In genomic region chr13:40981949-40982348, GRCh38 we compare ENCODE assay signal across 11 cellular contexts. TPM values are rescaled to one million over a fixed set of nuclear protein-coding genes. Genes with fewer than 3 reads are reported as not detected.
DNase-seq lines count a peak whose midpoint lies in the region; FAIRE-seq and TF ChIP-seq lines count a peak whose summit lies in the region.
"Had no signal": no experiment of that assay in that cellular context is flagged by ENCODE, and none has a peak within 500 bp of the region (broad histone marks: within the 10 kb centered on the region; RNA-seq: fewer than 3 reads in every experiment).

No MANE protein-coding gene starts in this region.

- H3K27ac ChIP-seq in Peyer's patch, result peak overlapping the region; percentile 73 to 83 (median 78)
- H3K27ac ChIP-seq in endothelial cell of umbilical vein (ENCODE audit: insufficient read depth, low read depth, low read length), result peak overlapping the region; percentile 99
- H3K27ac ChIP-seq in skeletal muscle tissue (ENCODE audit: low read depth, low read length), result peak overlapping the region; percentile 68

- TF ChIP-seq POLR2A in Peyer's patch (IDR thresholded peaks at IDR 0.05), result no peak
- TF ChIP-seq POLR2A in endothelial cell of umbilical vein (IDR thresholded peaks at IDR 0.05; ENCODE audit: low read depth, low read length), result no peak

- intact Hi-C loops in endothelial cell of umbilical vein (cut with micrococcal nuclease), result loop anchor here (2.0 to 10.0 kb wide), 2 partner anchors 37 to 153 kb away; partner anchors contain the start of genes ELF1 and KBTBD6

- H3K79me2 ChIP-seq in endothelial cell of umbilical vein (ENCODE audit: control insufficient read depth, insufficient read depth, low read length), result peaks cover 83% of the 10 kb centered on the region

- no peaks in the 10 kb centered on the region for H4K20me1 ChIP-seq in endothelial cell of umbilical vein (replicated peaks; ENCODE audit: control insufficient read depth, extremely low read depth, insufficient read depth, low read length)

- peaks cover 0 to 9% (median 0%) of the 10 kb centered on the region in 3 donors for H3K36me3 ChIP-seq in Peyer's patch
- H3K36me3 ChIP-seq in endothelial cell of umbilical vein (ENCODE audit: control insufficient read depth in 2 of 2, extremely low read depth in 1 of 2, insufficient read depth in 2 of 2, low read length in 2 of 2), result no peaks in the 10 kb centered on the region
- H3K36me3 ChIP-seq in skeletal muscle tissue (ENCODE audit: control insufficient read depth in 3 of 3, insufficient read depth in 3 of 3, low read length in 3 of 3), result peaks cover 0 to 1% (median 0%) of the 10 kb centered on the region in 3 donors

- H3K4me2 ChIP-seq in endothelial cell of umbilical vein (ENCODE audit: insufficient read depth, low read length), result peak overlapping the region; percentile 100

- TF ChIP-seq CTCF in GM12865 (IDR thresholded peaks at IDR 0.05; ENCODE audit: insufficient read depth, low read depth, low read length, missing control alignments), result no peak
- no peak for TF ChIP-seq CTCF in Peyer's patch (IDR thresholded peaks at IDR 0.05)
- TF ChIP-seq CTCF in endothelial cell of umbilical vein (IDR thresholded peaks at IDR 0.05; ENCODE audit: extremely low read depth in 1 of 2, insufficient read depth in 1 of 2, low read depth in 1 of 2, low read length in 2 of 2), result no peak

- FAIRE-seq in endothelial cell of umbilical vein (lab: Jason Lieb, UNC) (no peak), RCC 7860 (lab: Jason Lieb, UNC) (no peak)

- no peaks in the 10 kb centered on the region for H3K27me3 ChIP-seq in Peyer's patch
- no peaks in the 10 kb centered on the region for H3K27me3 ChIP-seq in endothelial cell of umbilical vein (ENCODE audit: control insufficient read depth in 2 of 2, insufficient read depth in 2 of 2, low read length in 2 of 2)
- no peaks in the 10 kb centered on the region for H3K27me3 ChIP-seq in skeletal muscle tissue (ENCODE audit: control insufficient read depth in 3 of 3, insufficient read depth in 3 of 3, low read length in 3 of 3)

- no peak overlapping the region for H2AFZ ChIP-seq in endothelial cell of umbilical vein (ENCODE audit: low read depth, low read length)
- H2AFZ ChIP-seq: GM23248 had no signal

- CTCF ChIA-PET in endothelial cell of umbilical vein (lab: Charles Lee), result interaction anchor here (0.5 to 1.7 kb wide), 9 partner anchors 9 to 241 kb away, joined by 3 to 6 read pairs (median 3); no protein-coding TSS in a partner anchor

- DNase-seq in GM12865 (ENCODE audit: low read depth) (no peak), Peyer's patch (no peak), endothelial cell of umbilical vein (ENCODE audit: low read depth, low spot score) (peak; percentile 53), hippocampal formation (lab: John Stamatoyannopoulos, UW) (no peak), RCC 7860 (ENCODE audit: low spot score) (no peak), Ammon's horn (ENCODE audit: low spot score) (no peak), kidney tubule cell (ENCODE audit: low spot score) (no peak)
- DNase-seq: GM23248, NCI-H69 had no signal

- H3K9me3 ChIP-seq in Peyer's patch (no peaks in the 10 kb centered on the region), endothelial cell of umbilical vein (replicated peaks; ENCODE audit: control insufficient read depth, insufficient read depth, low read length) (no peaks in the 10 kb centered on the region), skeletal muscle tissue (ENCODE audit: control insufficient read depth in 3 of 3, low read length in 3 of 3) (no peaks in the 10 kb centered on the region)

- dilution Hi-C loops in endothelial cell of umbilical vein (cut with MboI; ENCODE audit: extremely low pct_ligation_motif_present, low sequenced_read_pairs), result no loop called here

- H3K4me3 ChIP-seq in GM12865 (ENCODE audit: low read depth, low read length) (peak overlapping the region; percentile 72), Peyer's patch (peak overlapping the region; percentile 20 to 36 (median 35)), endothelial cell of umbilical vein (replicated peaks in 1 of 3; ENCODE audit: insufficient read depth in 1 of 3, low read depth in 1 of 3, low read length in 3 of 3) (peak overlapping the region; percentile 51 to 97 (median 91)), skeletal muscle tissue (ENCODE audit: low read length in 3 of 3) (peak overlapping the region in 1 of 3 donors; percentile 53)
- H3K4me3 ChIP-seq: GM23248, lung had no signal

- no TSS peak for BruUV-seq in endothelial cell of umbilical vein (replicated peaks; lab: Mats Ljungman, UMichigan)

- POLR2A ChIA-PET in endothelial cell of umbilical vein (lab: Charles Lee), result interaction anchor here (1.1 kb wide), 1 partner anchor 79 kb away, joined by 3 read pairs; the partner anchor contains the start of gene WBP4

- H3K9ac ChIP-seq in endothelial cell of umbilical vein (replicated peaks; ENCODE audit: extremely low read depth, insufficient read depth, low read length) (peak overlapping the region; percentile 100), skeletal muscle tissue (ENCODE audit: low read depth in 1 of 3, low read length in 3 of 3) (peak overlapping the region in 1 of 3 donors; percentile 37)

- H3K9me1 ChIP-seq in endothelial cell of umbilical vein (replicated peaks; ENCODE audit: control insufficient read depth, extremely low read depth, insufficient read depth, low read length), result no peaks in the 10 kb centered on the region

- H3K4me1 ChIP-seq in Peyer's patch, result peaks cover 0 to 45% (median 11%) of the 10 kb centered on the region in 4 donors
- H3K4me1 ChIP-seq in endothelial cell of umbilical vein (ENCODE audit: control insufficient read depth, extremely low read depth, insufficient read depth, low read length), result peaks cover 73% of the 10 kb centered on the region
- H3K4me1 ChIP-seq in skeletal muscle tissue (ENCODE audit: control insufficient read depth in 3 of 3, insufficient read depth in 3 of 3, low read length in 3 of 3), result peaks cover 19 to 31% (median 25%) of the 10 kb centered on the region in 3 donors

TF ChIP-seq in endothelial cell of umbilical vein, 7 proteins besides CTCF, POLR2A, EP300 and RAD21:
- no peak for TF ChIP-seq POLR2AphosphoS5 (IDR thresholded peaks at IDR 0.05; ENCODE audit: insufficient read depth, low read depth, low read length)
- TF ChIP-seq EZH2 (IDR thresholded peaks at IDR 0.05; ENCODE audit: borderline replicate concordance, low read depth, low read length, severe bottlenecking), result no peak
- no peak for TF ChIP-seq MAX (IDR thresholded peaks at IDR 0.05; ENCODE audit: insufficient read depth, insufficient read length)
- TF ChIP-seq FOS (IDR thresholded peaks at IDR 0.05; ENCODE audit: borderline replicate concordance, insufficient read depth, low read length), result no peak
- TF ChIP-seq JUN (IDR thresholded peaks at IDR 0.05; ENCODE audit: borderline replicate concordance, insufficient read depth, insufficient read length, low read depth), result no peak
- no peak for TF ChIP-seq MYC (IDR thresholded peaks at IDR 0.05; ENCODE audit: low read depth, low read length)
- no peak for TF ChIP-seq GATA2 (IDR thresholded peaks at IDR 0.05; ENCODE audit: insufficient read depth, insufficient read length, low read depth, low read length)

RNA-seq across cellular contexts. Expression of gene ELF1, which starts 37.2 kb away (rescaled TPM):
- total RNA-seq in Peyer's patch (100 to 1,000 TPM in 2 of 4 donors, 10 to 100 TPM in 2; 77.7 to 145 (median 106) TPM), endothelial cell of umbilical vein (61.2 and 62.5 TPM in 2 replicates), skeletal muscle tissue (33.9 TPM)
- 28.6 and 31.8 TPM in 2 replicates for polyA plus RNA-seq in endothelial cell of umbilical vein
- 26.3 and 29.4 TPM in 2 replicates for polyA plus RNA-seq in endothelial cell of umbilical vein (2011; cell fraction: cytosol; rRNA removed)
- polyA plus RNA-seq in endothelial cell of umbilical vein (2011; cell fraction: nucleus; rRNA removed), result 49.6 TPM in 2 replicates
- polyA plus RNA-seq in endothelial cell of umbilical vein (2012), result 49.5 and 49.7 TPM in 2 replicates
- 57.9 and 67.6 TPM in 2 replicates for polyA minus RNA-seq in endothelial cell of umbilical vein
- polyA minus RNA-seq in endothelial cell of umbilical vein (2011; cell fraction: cytosol; rRNA and poly(A)+ RNA removed), result 12.8 TPM
- polyA minus RNA-seq in endothelial cell of umbilical vein (2011; cell fraction: nucleus; rRNA and poly(A)+ RNA removed), result 81.5 and 119 TPM in 2 replicates
